24 cellular contexts compared by ENCODE assay signal in the genomic region with DNA sequence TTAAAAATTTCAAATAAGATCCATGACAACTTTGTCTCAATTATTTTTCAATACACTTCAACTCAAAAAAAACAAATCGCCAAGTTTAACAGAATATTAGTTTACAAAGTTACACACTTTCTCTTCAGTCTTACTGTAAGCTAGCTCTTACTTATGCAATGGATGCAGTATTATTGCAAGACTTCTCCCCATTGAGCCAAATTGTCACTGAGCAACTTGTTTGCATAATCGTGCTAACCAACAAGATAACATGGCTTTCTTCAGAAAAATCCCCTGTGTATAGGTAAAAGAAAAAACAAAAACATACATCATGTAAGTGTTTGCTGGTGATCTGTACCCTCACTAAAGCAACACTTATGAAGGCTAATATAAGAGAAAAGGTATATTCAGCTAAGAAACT. TPM values are rescaled to one million over a fixed set of nuclear protein-coding genes. Genes with fewer than 3 reads are reported as not detected.
DNase-seq lines count a peak whose midpoint lies in the region; ATAC-seq and TF ChIP-seq lines count a peak whose summit lies in the region.
"Had no signal": no experiment of that assay in that cellular context is flagged by ENCODE, and none has a peak within 500 bp of the region (broad histone marks: within the 10 kb centered on the region; RNA-seq: fewer than 3 reads in every experiment).

No MANE protein-coding gene starts in this region.

- peak overlapping the region; percentile 3 for H3K27ac Mint-ChIP-seq in activated naive CD4-positive, alpha-beta T cell treated with anti-CD3 and anti-CD28 coated beads, Interleukin-2, amount 50 U/mL, for 24 hours
- no peak overlapping the region for H3K27ac Mint-ChIP-seq in activated naive CD4-positive, alpha-beta T cell treated with anti-CD3 and anti-CD28 coated beads, Interleukin-2, amount 50 U/mL, for 72 hours

- DNase-seq in activated naive CD4-positive, alpha-beta T cell treated with anti-CD3 and anti-CD28 coated beads, Interleukin-2, amount 50 U/mL, for 72 hours (ENCODE audit: low spot score in 2 of 2), result no peak
- DNase-seq in amniotic epithelial cell (ENCODE audit: low read depth), result peak; percentile 57
- DNase-seq in fibroblast of pulmonary artery (ENCODE audit: low read depth), result peak; percentile 23
- no peak for DNase-seq in BE2C
- DNase-seq in osteoblast (ENCODE audit: insufficient read length, low spot score, missing footprints), result no peak
- DNase-seq in UCSD-AML1 (lab: John Stamatoyannopoulos, UW; ENCODE audit: unreplicated experiment), result no peak
- DNase-seq: CD4-positive, alpha-beta memory T cell; DMS153; GOT3; HCEC 1CT; KBM-7; MM.1S; NCI-H1105; NCI-H146; NCI-H2029; NCI-H345; NCI-H524; NCI-H774; NK-92 treated with Interleukin-12 subunit alpha and Interleukin-12 subunit beta, amount 100 ng/mL, for 24 hours; SHP77 treated with DMSO at 0.1 percent for 48 hours had no signal

- H3K36me3 Mint-ChIP-seq in activated naive CD4-positive, alpha-beta T cell treated with anti-CD3 and anti-CD28 coated beads, Interleukin-2, amount 50 U/mL, for 24 hours, result peaks cover 18% of the 10 kb centered on the region
- peaks cover 5 to 12% of the 10 kb centered on the region in 2 donors for H3K36me3 Mint-ChIP-seq in activated naive CD4-positive, alpha-beta T cell treated with anti-CD3 and anti-CD28 coated beads, Interleukin-2, amount 50 U/mL, for 72 hours

- H3K27me3 ChIP-seq in BE2C, result no peaks in the 10 kb centered on the region
- H3K27me3 ChIP-seq in osteoblast (ENCODE audit: insufficient read depth, low read length), result no peaks in the 10 kb centered on the region
- H3K27me3 ChIP-seq: BLaER1 had no signal

- peak overlapping the region; percentile 17 for H3K4me3 Mint-ChIP-seq in activated naive CD4-positive, alpha-beta T cell treated with anti-CD3 and anti-CD28 coated beads, Interleukin-2, amount 50 U/mL, for 24 hours

- H3K4me1 ChIP-seq in BE2C, result no peaks in the 10 kb centered on the region
- no peaks in the 10 kb centered on the region for H3K4me1 ChIP-seq in osteoblast (ENCODE audit: insufficient read depth, low read length)
- H3K4me1 ChIP-seq: BLaER1 had no signal

- H3K4me2 ChIP-seq in osteoblast (ENCODE audit: insufficient read depth, low read length), result no peak overlapping the region
- H3K4me2 ChIP-seq: BLaER1 had no signal

- no peak overlapping the region for H2AFZ ChIP-seq in osteoblast (ENCODE audit: low read length)

- H3K36me3 ChIP-seq in BE2C, result no peaks in the 10 kb centered on the region
- peaks cover 3% of the 10 kb centered on the region for H3K36me3 ChIP-seq in osteoblast (ENCODE audit: insufficient read depth, low read length)

- H3K79me2 ChIP-seq in osteoblast (ENCODE audit: insufficient read depth, low read length), result peaks cover 60% of the 10 kb centered on the region

- H3K4me1 Mint-ChIP-seq in activated naive CD4-positive, alpha-beta T cell treated with anti-CD3 and anti-CD28 coated beads, Interleukin-2, amount 50 U/mL, for 24 hours, result peaks cover 51% of the 10 kb centered on the region

- ATAC-seq in activated naive CD4-positive, alpha-beta T cell treated with anti-CD3 and anti-CD28 coated beads, Interleukin-2, amount 50 U/mL, for 72 hours, result no peak

- H3K9me3 ChIP-seq in BE2C (no peaks in the 10 kb centered on the region), osteoblast (ENCODE audit: low read depth, low read length) (no peaks in the 10 kb centered on the region)
- H3K9me3 ChIP-seq: BLaER1 had no signal

- no peaks in the 10 kb centered on the region for H3K27me3 Mint-ChIP-seq in activated naive CD4-positive, alpha-beta T cell treated with anti-CD3 and anti-CD28 coated beads, Interleukin-2, amount 50 U/mL, for 24 hours
- H3K27me3 Mint-ChIP-seq: CD4-positive, alpha-beta memory T cell had no signal

- peaks cover 5% of the 10 kb centered on the region for H4K20me1 ChIP-seq in osteoblast (ENCODE audit: insufficient read depth, low read length)

- H3K9me3 Mint-ChIP-seq in activated naive CD4-positive, alpha-beta T cell treated with anti-CD3 and anti-CD28 coated beads, Interleukin-2, amount 50 U/mL, for 24 hours, result no peaks in the 10 kb centered on the region
- H3K9me3 Mint-ChIP-seq in activated naive CD4-positive, alpha-beta T cell treated with anti-CD3 and anti-CD28 coated beads, Interleukin-2, amount 50 U/mL, for 72 hours, result no peaks in the 10 kb centered on the region
- H3K9me3 Mint-ChIP-seq: CD4-positive, alpha-beta memory T cell had no signal

- H3K27ac ChIP-seq in osteoblast (ENCODE audit: low read depth, low read length), result no peak overlapping the region
- H3K27ac ChIP-seq: BLaER1, RWPE1, SK-N-MC had no signal

- H3K4me3 ChIP-seq in fibroblast of pulmonary artery (replicated peaks; ENCODE audit: low read depth, low read length), result no peak overlapping the region
- no peak overlapping the region for H3K4me3 ChIP-seq in BE2C (ENCODE audit: low read depth, low read length)
- H3K4me3 ChIP-seq in osteoblast (ENCODE audit: insufficient read depth, low read length), result no peak overlapping the region
- H3K4me3 ChIP-seq: BLaER1, SK-N-MC had no signal

- TF ChIP-seq CTCF in fibroblast of pulmonary artery (IDR thresholded peaks at IDR 0.05; ENCODE audit: low read length, missing control alignments) (no peak), BE2C (IDR thresholded peaks at IDR 0.05; ENCODE audit: low read depth, low read length) (no peak), osteoblast (IDR thresholded peaks at IDR 0.05; ENCODE audit: extremely low read depth, low read depth, low read length) (no peak)

RNA-seq across cellular contexts. Expression of gene DNAJB14, which starts 18.9 kb away (rescaled TPM):
- total RNA-seq in activated naive CD4-positive, alpha-beta T cell treated with anti-CD3 and anti-CD28 coated beads, Interleukin-2, amount 50 U/mL, for 72 hours, result 10 to 100 TPM; 39.3 to 41.1 TPM
- polyA plus RNA-seq in BE2C (2012; ENCODE audit: insufficient read depth, insufficient read length, low read depth), result 22.2 TPM
- total RNA-seq in osteoblast, result 39.2 and 41.3 TPM in 2 replicates

RNA-seq across cellular contexts. Expression of gene H2AZ1, which starts 22.5 kb away (rescaled TPM):
- total RNA-seq in activated naive CD4-positive, alpha-beta T cell treated with anti-CD3 and anti-CD28 coated beads, Interleukin-2, amount 50 U/mL, for 72 hours, result 100 to 1,000 TPM; 833 to 883 TPM
- 582 TPM for polyA plus RNA-seq in BE2C (2012; ENCODE audit: insufficient read depth, insufficient read length, low read depth)
- 94.8 and 97.2 TPM in 2 replicates for total RNA-seq in osteoblast

RNA-seq across cellular contexts. Expression of gene LAMTOR3, which starts 33.3 kb away (rescaled TPM):
- total RNA-seq in activated naive CD4-positive, alpha-beta T cell treated with anti-CD3 and anti-CD28 coated beads, Interleukin-2, amount 50 U/mL, for 72 hours, result 10 to 100 TPM; 27.4 to 38.7 TPM
- 31.5 TPM for polyA plus RNA-seq in BE2C (2012; ENCODE audit: insufficient read depth, insufficient read length, low read depth)
- total RNA-seq in osteoblast, result 39.5 and 42.0 TPM in 2 replicates

Comparison
In these comparisons a context has a peak if more than half of its experiments do, and no peak if none do; other contexts are left out.
1. DNase-seq: peak in amniotic epithelial cell (single experiment) and fibroblast of pulmonary artery (single experiment); none in activated naive CD4-positive, alpha-beta T cell treated with anti-CD3 and anti-CD28 coated beads, Interleukin-2, amount 50 U/mL, for 72 hours (0 of 2), BE2C (single experiment), osteoblast (single experiment) and UCSD-AML1 (single experiment).